12 cellular contexts compared by ENCODE assay signal in genomic region chr22:28813772-28814518, GRCh38. TPM values are rescaled to one million over a fixed set of nuclear protein-coding genes. Genes with fewer than 3 reads are reported as not detected.
DNase-seq lines count a peak whose midpoint lies in the region; ATAC-seq, FAIRE-seq and TF ChIP-seq lines count a peak whose summit lies in the region.
"Had no signal": no experiment of that assay in that cellular context is flagged by ENCODE, and none has a peak within 500 bp of the region (broad histone marks: within the 10 kb centered on the region; RNA-seq: fewer than 3 reads in every experiment).

No MANE protein-coding gene starts in this region.

- H3K27me3 Mint-ChIP-seq in effector memory CD8-positive, alpha-beta T cell: no peaks in the 10 kb centered on the region

- peak overlapping the region; percentile 46 to 67 for H3K27ac Mint-ChIP-seq in effector memory CD8-positive, alpha-beta T cell

- H3K36me3 Mint-ChIP-seq in effector memory CD8-positive, alpha-beta T cell (ENCODE audit: insufficient read depth): peaks cover 16% of the 10 kb centered on the region

- no peak overlapping the region for H3K4me3 ChIP-seq in LNCaP clone FGC (ENCODE audit: low read depth, low read length)

- no peak for TF ChIP-seq CTCF in LNCaP clone FGC (IDR thresholded peaks at IDR 0.05; ENCODE audit: control insufficient read depth, extremely low read depth, insufficient read depth)
- no peak for TF ChIP-seq CTCF in omental fat pad (IDR thresholded peaks at IDR 0.05)

- no peak for FAIRE-seq in GM19239 (lab: Jason Lieb, UNC)

- DNase-seq in CD1c-positive myeloid dendritic cell (ENCODE audit: extremely low spot score) (peak; percentile 88), LNCaP clone FGC (ENCODE audit: low read depth) (peak; percentile 93), omental fat pad (ENCODE audit: low spot score) (no peak), GM19239 (ENCODE audit: insufficient read length, low spot score) (no peak)
- DNase-seq in effector memory CD8-positive, alpha-beta T cell: no peak
- DNase-seq: activated CD4-positive, alpha-beta T cell treated with anti-CD3 and anti-CD28 coated beads, Interleukin-2, amount 50 U/mL, for 1 hour; EL; NCI-H345; stimulated activated CD4-positive, alpha-beta T cell treated with anti-CD3 and anti-CD28 coated beads, Interleukin-1b, Interleukin-23, amount 100 ng/mL, for 48 hours had no signal

- H3K9me3 Mint-ChIP-seq in effector memory CD8-positive, alpha-beta T cell: no peaks in the 10 kb centered on the region

- H3K4me3 Mint-ChIP-seq in effector memory CD8-positive, alpha-beta T cell: peak overlapping the region; percentile 14 to 18

- ATAC-seq in effector memory CD8-positive, alpha-beta T cell (replicated peaks): no peak
- ATAC-seq in omental fat pad (ENCODE audit: low FRiP score) (peak; percentile 29), HG03354 (IDR thresholded peaks at IDR 0.05; ENCODE audit: poor library complexity, severe bottlenecking, unreplicated experiment) (no peak), GM21529 (IDR thresholded peaks at IDR 0.05; ENCODE audit: unreplicated experiment) (no peak), GM18858 (IDR thresholded peaks at IDR 0.05; ENCODE audit: unreplicated experiment) (no peak)

- H3K4me1 Mint-ChIP-seq in effector memory CD8-positive, alpha-beta T cell (ENCODE audit: low read depth in 2 of 2): peaks cover 65 to 71% of the 10 kb centered on the region in 2 donors

RNA-seq across cellular contexts. Expression of gene XBP1, which starts 13.6 kb away (rescaled TPM):
- 100 to 1,000 TPM; 208 to 343 (median 245) TPM for total RNA-seq in omental fat pad

RNA-seq across cellular contexts. Expression of gene CCDC117, which starts 41.5 kb away (rescaled TPM):
- 10 to 100 TPM; 10.1 to 22.9 (median 18.2) TPM for total RNA-seq in omental fat pad

Comparison
In these comparisons a context has a peak if more than half of its experiments do, and no peak if none do; other contexts are left out.
1. DNase-seq: peak in CD1c-positive myeloid dendritic cell (single experiment) and LNCaP clone FGC (single experiment); none in effector memory CD8-positive, alpha-beta T cell (0 of 3), omental fat pad (single experiment) and GM19239 (single experiment).